Comparison of ENCODE assay signal across 7 cellular contexts in genomic region chr4:126768338-126768737, GRCh38.
"Had no signal": no experiment of that assay in that cellular context is flagged by ENCODE, and none has a peak within 500 bp of the region (broad histone marks: within the 10 kb centered on the region; RNA-seq: fewer than 3 reads in every experiment).

No MANE protein-coding gene starts in this region.

- ATAC-seq: GM12878 had no signal

- H3K4me3 ChIP-seq: GM12878 had no signal

- DNase-seq: GDM1, GF-D8 had no signal

- FAIRE-seq: GM12878, GM12891, GM12892, GM18507, GM19239 had no signal
